ENCODE assay signal across 8 cellular contexts in the genomic region with DNA sequence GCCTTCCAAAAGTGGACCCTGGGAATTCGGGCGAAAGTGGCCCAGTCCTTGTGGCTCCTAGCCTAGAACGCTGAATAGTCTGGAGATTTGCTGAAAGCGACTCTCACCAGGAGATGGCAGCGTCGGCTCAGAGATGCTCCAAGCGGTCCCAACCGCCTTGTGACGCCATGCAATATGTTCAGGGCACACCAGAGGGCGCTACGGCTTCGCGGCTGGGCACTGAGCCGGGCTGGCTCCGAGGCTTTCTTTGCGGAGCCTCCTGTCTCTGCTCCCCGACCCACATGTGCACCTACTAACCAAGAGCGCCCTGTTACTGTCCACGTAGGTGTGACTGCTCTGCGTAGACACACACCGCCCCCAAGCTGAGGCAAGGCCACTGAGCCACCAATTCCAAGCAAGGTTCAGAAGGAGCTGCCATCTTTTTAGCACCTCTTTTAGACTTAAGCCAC. TPM values are rescaled to one million over a fixed set of nuclear protein-coding genes. Genes with fewer than 3 reads are reported as not detected.
A peak's percentile ranks its signal among the peaks of the same experiment; 100 is the strongest.
DNase-seq lines count a peak whose midpoint lies in the region; ATAC-seq and TF ChIP-seq lines count a peak whose summit lies in the region.

No MANE protein-coding gene starts in this region.

- no peak overlapping the region for H3K27ac Mint-ChIP-seq in neural progenitor cell

- peak overlapping the region; percentile 44 for H3K4me3 Mint-ChIP-seq in neural progenitor cell

- no peak overlapping the region for H3K4me3 ChIP-seq in fibroblast of mammary gland (ENCODE audit: control insufficient read depth, low read depth, low read length)
- no peak overlapping the region for H3K4me3 ChIP-seq in neural progenitor cell
- no peak overlapping the region for H3K4me3 ChIP-seq in stomach

- no peak for TF ChIP-seq EP300 in stomach (IDR thresholded peaks at IDR 0.05)

- no peaks in the 10 kb centered on the region for H4K20me1 ChIP-seq in neural progenitor cell (ENCODE audit: low read depth)

- H3K27me3 ChIP-seq in neural progenitor cell (peaks cover 17% of the 10 kb centered on the region), stomach (peaks cover 0 to 33% (median 0%) of the 10 kb centered on the region in 3 donors)

- DNase-seq in Daoy (ENCODE audit: low read depth) (peak; percentile 88), KG1 (lab: John Stamatoyannopoulos, UW) (peak; percentile 78), fibroblast of mammary gland (ENCODE audit: low read depth) (peak; percentile 77), neural progenitor cell (ENCODE audit: low spot score) (peak; percentile 94), stomach (peak; percentile 90)
- peak; percentile 92 to 93 for DNase-seq in activated T-cell treated with anti-CD3 and anti-CD28 coated beads, Interleukin-2, amount 50 U/mL, for 48 hours

- H3K9me3 ChIP-seq in neural progenitor cell (ENCODE audit: low read depth) (no peaks in the 10 kb centered on the region), stomach (no peaks in the 10 kb centered on the region)

- H3K4me2 ChIP-seq in neural progenitor cell, result peak overlapping the region; percentile 52

- H3K27ac ChIP-seq in neural progenitor cell (no peak overlapping the region), stomach (no peak overlapping the region)

- intact Hi-C loops in stomach (cut with DNase I; ENCODE audit: low total_unique reads), result no loop called here

- H3K36me3 ChIP-seq in neural progenitor cell (no peaks in the 10 kb centered on the region), stomach (no peaks in the 10 kb centered on the region)

- peak; percentile 99 for ATAC-seq in GM21786 (IDR thresholded peaks at IDR 0.05; ENCODE audit: unreplicated experiment)

- H3K9ac ChIP-seq in neural progenitor cell, result no peak overlapping the region

- no peak for TF ChIP-seq POLR2A in stomach (IDR thresholded peaks at IDR 0.05)

- peaks cover under 1% of the 10 kb centered on the region for H3F3A ChIP-seq in neural progenitor cell (ENCODE audit: low read depth)

- peak; percentile 99 for TF ChIP-seq CTCF in fibroblast of mammary gland (conservative IDR thresholded peaks at IDR 0.05; ENCODE audit: control insufficient read depth, insufficient read depth, low read depth, low read length)
- TF ChIP-seq CTCF in neural progenitor cell (IDR thresholded peaks at IDR 0.05), result peak; percentile 100
- TF ChIP-seq CTCF in stomach (IDR thresholded peaks at IDR 0.05), result peak in 6 of 7 experiments; percentile 75 to 100 (median 97)

- no peaks in the 10 kb centered on the region for H3K9me3 Mint-ChIP-seq in neural progenitor cell

- H3K79me2 ChIP-seq in neural progenitor cell (ENCODE audit: low read depth), result no peaks in the 10 kb centered on the region

- H3K4me1 ChIP-seq in neural progenitor cell, result no peaks in the 10 kb centered on the region
- peaks cover 0 to 7% (median 5%) of the 10 kb centered on the region in 4 donors for H3K4me1 ChIP-seq in stomach

- peaks cover 8% of the 10 kb centered on the region for H3K27me3 Mint-ChIP-seq in neural progenitor cell (ENCODE audit: insufficient read depth, low read depth)

- peak overlapping the region; percentile 69 for H2AFZ ChIP-seq in neural progenitor cell (replicated peaks)

- no peaks in the 10 kb centered on the region for H3K36me3 Mint-ChIP-seq in neural progenitor cell

- WGBS in stomach, 5 donors, result 0 to 3% (median 1%) methylated on average over 11 to 21 of the region's 21 CpGs

- H3K4me1 Mint-ChIP-seq in neural progenitor cell, result peaks cover 19% of the 10 kb centered on the region

TF ChIP-seq in PFSK-1, 5 proteins besides CTCF, POLR2A, EP300 and RAD21:
- peak; percentile 74 for TF ChIP-seq FOXP2 (optimal IDR thresholded peaks at IDR 0.05; ENCODE audit: borderline replicate concordance, extremely low read depth, extremely low read length, insufficient read depth)
- TF ChIP-seq SIN3A (IDR thresholded peaks at IDR 0.05; ENCODE audit: borderline replicate concordance, insufficient read depth, low read length), result no peak

RNA-seq across cellular contexts. Expression of a gene that starts 36.9 kb away (rescaled TPM):
- not detected in 2 replicates for total RNA-seq in Daoy (2014; rRNA removed; shearing (Covaris generic))
- polyA plus RNA-seq in PFSK-1 (2012; ENCODE audit: insufficient read length, low read depth), result 5.8 TPM
- total RNA-seq in neural progenitor cell (ENCODE audit: low replicate concordance) (2.5 and 4.2 TPM in 2 replicates), stomach (10 to 100 TPM in 1 of 5 donors, not detected in 4; 92.4 TPM)
- 1 to 10 TPM; 3.4 to 6.0 (median 5.0) TPM for polyA plus RNA-seq in stomach

RNA-seq across cellular contexts. Expression of a gene that starts 45.1 kb away (rescaled TPM):
- 5.7 and 5.8 TPM in 2 replicates for total RNA-seq in Daoy (2014; rRNA removed; shearing (Covaris generic))
- 33.8 TPM for polyA plus RNA-seq in PFSK-1 (2012; ENCODE audit: insufficient read length, low read depth)
- total RNA-seq in neural progenitor cell (ENCODE audit: low replicate concordance), result 9.1 and 10.8 TPM in 2 replicates
- total RNA-seq in stomach, result 10 to 100 TPM in 4 of 5 donors, 1 to 10 TPM in 1; 9.5 to 48.7 (median 33.0) TPM
- 10 to 100 TPM in 2 of 3 donors, 1 to 10 TPM in 1; 9.1 to 17.4 (median 13.8) TPM for polyA plus RNA-seq in stomach
